ENCODE assay signal across 9 cellular contexts in genomic region chr3:102163039-102163817, GRCh38.
DNase-seq lines count a peak whose midpoint lies in the region; ATAC-seq, FAIRE-seq and TF ChIP-seq lines count a peak whose summit lies in the region.
"Had no signal": no experiment of that assay in that cellular context is flagged by ENCODE, and none has a peak within 500 bp of the region (broad histone marks: within the 10 kb centered on the region; RNA-seq: fewer than 3 reads in every experiment).

No MANE protein-coding gene starts in this region.

- FAIRE-seq in islet of Langerhans (lab: Jason Lieb, UNC), result peak; percentile 78

- H3K27ac ChIP-seq in upper lobe of left lung, result peak overlapping the region; percentile 32 to 70 (median 58)

- H3K4me3 ChIP-seq in adipocyte (ENCODE audit: low read length) (no peak overlapping the region), upper lobe of left lung (no peak overlapping the region), HAP-1 (no peak overlapping the region)

- no peaks in the 10 kb centered on the region for H3K27me3 ChIP-seq in adipocyte (replicated peaks; ENCODE audit: control insufficient read depth, insufficient read depth, low read length)
- H3K27me3 ChIP-seq in upper lobe of left lung, result no peaks in the 10 kb centered on the region
- H3K27me3 ChIP-seq in HAP-1 (ENCODE audit: low read depth), result 0 out of 2 replicates have a peak, but pooled peaks cover 2% of the 10 kb centered on the region

- H3K4me1 ChIP-seq in adipocyte (ENCODE audit: control insufficient read depth, insufficient read depth, low read length) (peaks cover 38% of the 10 kb centered on the region), upper lobe of left lung (peaks cover 7 to 16% (median 13%) of the 10 kb centered on the region in 4 donors), HAP-1 (no peaks in the 10 kb centered on the region)

- no peaks in the 10 kb centered on the region for H3K36me3 Mint-ChIP-seq in activated CD4-positive, alpha-beta T cell treated with anti-CD3 and anti-CD28 coated beads for 36 hours (ENCODE audit: low read depth)

- H3K9ac ChIP-seq in adipocyte (ENCODE audit: low read length), result peak overlapping the region; percentile 61

- in situ Hi-C loops in HAP-1 (cut with MboI; ENCODE audit: low sequenced_read_pairs), result no loop called here

- H3K9me3 ChIP-seq in adipocyte (ENCODE audit: control insufficient read depth, low read length), result no peaks in the 10 kb centered on the region
- no peaks in the 10 kb centered on the region for H3K9me3 ChIP-seq in upper lobe of left lung
- H3K9me3 ChIP-seq in HAP-1, result no peaks in the 10 kb centered on the region

- H3K27ac Mint-ChIP-seq in activated CD4-positive, alpha-beta T cell treated with anti-CD3 and anti-CD28 coated beads for 36 hours, result peak overlapping the region; percentile 15

- peaks cover 23% of the 10 kb centered on the region for H3K4me1 Mint-ChIP-seq in activated CD4-positive, alpha-beta T cell treated with anti-CD3 and anti-CD28 coated beads for 36 hours

- peaks cover 2% of the 10 kb centered on the region for H3K9me3 Mint-ChIP-seq in activated CD4-positive, alpha-beta T cell treated with anti-CD3 and anti-CD28 coated beads for 36 hours (ENCODE audit: low read depth)

- no peak for TF ChIP-seq CTCF in upper lobe of left lung (IDR thresholded peaks at IDR 0.05)

- CTCF ChIA-PET in activated CD4-positive, alpha-beta T cell treated with anti-CD3 and anti-CD28 coated beads for 36 hours (lab: Charles Lee), result interaction anchor here (0.6 to 2.8 kb wide), 7 partner anchors 12 to 1560 kb away, joined by 3 to 10 read pairs (median 3); no protein-coding TSS in a partner anchor

- no peak for TF ChIP-seq EP300 in upper lobe of left lung (IDR thresholded peaks at IDR 0.05)

- no peaks in the 10 kb centered on the region for H3K36me3 ChIP-seq in adipocyte (ENCODE audit: control insufficient read depth, insufficient read depth, low read length, severe bottlenecking)
- no peaks in the 10 kb centered on the region for H3K36me3 ChIP-seq in upper lobe of left lung
- H3K36me3 ChIP-seq in HAP-1 (replicated peaks), result no peaks in the 10 kb centered on the region

- TF ChIP-seq POLR2A in upper lobe of left lung (IDR thresholded peaks at IDR 0.05), result no peak

- 10 to 21% methylated on average over 1 of the region's 1 CpG for WGBS in upper lobe of left lung, 2 donors

- H3K4me3 Mint-ChIP-seq in activated CD4-positive, alpha-beta T cell treated with anti-CD3 and anti-CD28 coated beads for 36 hours, result no peak overlapping the region

- H3K27me3 Mint-ChIP-seq in activated CD4-positive, alpha-beta T cell treated with anti-CD3 and anti-CD28 coated beads for 36 hours, result no peaks in the 10 kb centered on the region

- DNase-seq in activated CD4-positive, alpha-beta T cell treated with anti-CD3 and anti-CD28 coated beads for 36 hours, result no peak
- DNase-seq in activated CD4-positive, alpha-beta T cell treated with anti-CD3 and anti-CD28 coated beads for 1 hour, result no peak
- DNase-seq in adipocyte (ENCODE audit: low read depth) (peak; percentile 86), upper lobe of left lung (peak in 1 of 2 donors; percentile 31), HAP-1 (ENCODE audit: low spot score in 2 of 2) (no peak)
- DNase-seq: C1 segment of cervical spinal cord had no signal

- POLR2A ChIA-PET in activated CD4-positive, alpha-beta T cell treated with anti-CD3 and anti-CD28 coated beads for 36 hours (lab: Charles Lee), result interaction anchor here (1.3 kb wide), 1 partner anchor 49 kb away, joined by 3 read pairs; no protein-coding TSS in a partner anchor

- intact Hi-C loops in activated CD4-positive, alpha-beta T cell treated with anti-CD3 and anti-CD28 coated beads for 36 hours (cut with DNase I, micrococcal nuclease), result loop anchor here (2.0 to 5.0 kb wide), 2 partner anchors 312 to 336 kb away; no protein-coding TSS in a partner anchor

- ATAC-seq in activated CD4-positive, alpha-beta T cell treated with anti-CD3 and anti-CD28 coated beads for 36 hours, result peak; percentile 22
- peak; percentile 69 to 76 for ATAC-seq in upper lobe of left lung (ENCODE audit: low FRiP score in 2 of 2)
- no peak for ATAC-seq in HG03520 (IDR thresholded peaks at IDR 0.05; ENCODE audit: unreplicated experiment)
- no peak for ATAC-seq in HG02973 (IDR thresholded peaks at IDR 0.05; ENCODE audit: unreplicated experiment)

Comparison
In these comparisons a context has a peak if more than half of its experiments do, and no peak if none do; other contexts are left out.
1. ATAC-seq: peak in activated CD4-positive, alpha-beta T cell treated with anti-CD3 and anti-CD28 coated beads for 36 hours (single experiment) and upper lobe of left lung (2 of 2); none in HG03520 (single experiment) and HG02973 (single experiment).